18 cellular contexts compared by ENCODE assay signal in the genomic region with DNA sequence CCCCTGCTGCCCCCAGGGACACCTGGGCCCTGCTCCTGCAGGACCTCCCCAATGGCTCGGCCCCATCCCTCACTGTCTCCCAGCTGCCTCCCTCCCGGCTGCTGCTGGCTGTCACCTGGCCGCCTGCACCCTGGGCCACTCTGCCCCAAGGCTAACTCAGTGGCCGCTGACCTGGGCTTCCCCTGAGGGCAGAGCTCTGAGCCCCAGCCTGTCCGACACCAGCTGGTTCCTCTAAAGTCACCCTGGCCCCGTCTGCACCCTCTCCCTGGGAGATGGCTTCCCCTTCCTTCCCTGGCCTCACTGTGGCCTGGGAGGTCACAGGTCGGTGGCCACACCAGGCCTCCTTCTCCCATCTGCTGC. TPM values are rescaled to one million over a fixed set of nuclear protein-coding genes. Genes with fewer than 3 reads are reported as not detected.
DNase-seq lines count a peak whose midpoint lies in the region; ATAC-seq and FAIRE-seq lines count a peak whose summit lies in the region.
"Had no signal": no experiment of that assay in that cellular context is flagged by ENCODE, and none has a peak within 500 bp of the region (broad histone marks: within the 10 kb centered on the region; RNA-seq: fewer than 3 reads in every experiment).

No MANE protein-coding gene starts in this region.

- no peak overlapping the region for H3K4me3 ChIP-seq in BLaER1
- H3K4me3 ChIP-seq in naive thymus-derived CD4-positive, alpha-beta T cell (ENCODE audit: low read length): no peak overlapping the region

- H3K27me3 Mint-ChIP-seq in activated T-cell treated with anti-CD3 and anti-CD28 coated beads, Interleukin-2, amount 50 U/mL, for 24 hours: no peaks in the 10 kb centered on the region
- no peaks in the 10 kb centered on the region for H3K27me3 Mint-ChIP-seq in activated T-helper 17 cell treated with anti-CD3 and anti-CD28 coated beads, Interleukin-2, amount 50 U/mL, for 72 hours
- H3K27me3 Mint-ChIP-seq in naive thymus-derived CD4-positive, alpha-beta T cell: no peaks in the 10 kb centered on the region

- no peaks in the 10 kb centered on the region for H3K9me3 ChIP-seq in BLaER1
- no peaks in the 10 kb centered on the region for H3K9me3 ChIP-seq in naive thymus-derived CD4-positive, alpha-beta T cell (ENCODE audit: control insufficient read depth in 2 of 3, low read length in 3 of 3)

- H3K4me2 ChIP-seq in BLaER1: peak overlapping the region; percentile 47

- H3K36me3 ChIP-seq in BLaER1: peaks cover 33% of the 10 kb centered on the region
- H3K36me3 ChIP-seq in naive thymus-derived CD4-positive, alpha-beta T cell (ENCODE audit: control insufficient read depth in 2 of 3, insufficient read depth in 3 of 3, low read length in 3 of 3): peaks cover 47 to 89% (median 47%) of the 10 kb centered on the region in 3 experiments

- CTCF ChIA-PET in naive thymus-derived CD4-positive, alpha-beta T cell (lab: Charles Lee): interaction anchor here (0.9 to 1.7 kb wide), 2 partner anchors 12 to 27 kb away, joined by 3 to 7 read pairs; no protein-coding TSS in a partner anchor

- no peaks in the 10 kb centered on the region for H3K9me3 Mint-ChIP-seq in activated T-cell treated with anti-CD3 and anti-CD28 coated beads, Interleukin-2, amount 50 U/mL, for 24 hours
- no peaks in the 10 kb centered on the region for H3K9me3 Mint-ChIP-seq in activated T-helper 17 cell treated with anti-CD3 and anti-CD28 coated beads, Interleukin-2, amount 50 U/mL, for 72 hours
- H3K9me3 Mint-ChIP-seq in naive thymus-derived CD4-positive, alpha-beta T cell: peaks cover 0 to 2% (median 0%) of the 10 kb centered on the region in 11 donors
- H3K9me3 Mint-ChIP-seq: HFFc6 had no signal

- no peaks in the 10 kb centered on the region for H3K27me3 ChIP-seq in BLaER1
- H3K27me3 ChIP-seq in naive thymus-derived CD4-positive, alpha-beta T cell (ENCODE audit: control insufficient read depth in 2 of 2, insufficient read depth in 2 of 2, low read length in 2 of 2): no peaks in the 10 kb centered on the region

- no peak for DNase-seq in activated T-cell treated with anti-CD3 and anti-CD28 coated beads, Interleukin-2, amount 50 U/mL, for 24 hours
- DNase-seq in activated T-cell treated with anti-CD3 and anti-CD28 coated beads, Interleukin-2, amount 50 U/mL, for 48 hours: no peak
- DNase-seq in naive thymus-derived CD4-positive, alpha-beta T cell: no peak
- DNase-seq in RCC 7860 (ENCODE audit: low spot score) (no peak), C1 segment of cervical spinal cord (lab: John Stamatoyannopoulos, UW) (no peak), dermis blood vessel endothelial cell (no peak)
- DNase-seq: DMS153; HFFc6; KG1; NCI-H1092; NCI-H1694 treated with DMSO at 0.1 percent for 48 hours; NCI-H345; NCI-H69; NK-92 treated with Interleukin-12 subunit alpha and Interleukin-12 subunit beta, amount 100 ng/mL, for 24 hours; OCI-M1 had no signal

- H3K4me1 ChIP-seq in BLaER1: peaks cover 63% of the 10 kb centered on the region
- H3K4me1 ChIP-seq in naive thymus-derived CD4-positive, alpha-beta T cell (ENCODE audit: control insufficient read depth in 2 of 2, insufficient read depth in 2 of 2, low read length in 2 of 2): peaks cover 4 to 43% of the 10 kb centered on the region in 2 donors

- H4K20me1 ChIP-seq in BLaER1: peaks cover 5% of the 10 kb centered on the region; the same call in 1 of the 2 replicates

- no peak for ATAC-seq in activated T-helper 17 cell treated with anti-CD3 and anti-CD28 coated beads, Interleukin-2, amount 50 U/mL, for 72 hours (replicated peaks)
- peak; percentile 31 for ATAC-seq in naive thymus-derived CD4-positive, alpha-beta T cell

- no peak overlapping the region for H3K27ac ChIP-seq in BLaER1
- H3K27ac ChIP-seq in naive thymus-derived CD4-positive, alpha-beta T cell (ENCODE audit: low read depth, low read length): peak overlapping the region; percentile 69

- FAIRE-seq in RCC 7860 (lab: Jason Lieb, UNC): no peak
- FAIRE-seq: A204.1 had no signal

- peaks cover 42% of the 10 kb centered on the region for H3K4me1 Mint-ChIP-seq in activated T-cell treated with anti-CD3 and anti-CD28 coated beads, Interleukin-2, amount 50 U/mL, for 24 hours (ENCODE audit: low read depth)
- H3K4me1 Mint-ChIP-seq in activated T-helper 17 cell treated with anti-CD3 and anti-CD28 coated beads, Interleukin-2, amount 50 U/mL, for 72 hours: peaks cover 17% of the 10 kb centered on the region
- H3K4me1 Mint-ChIP-seq in naive thymus-derived CD4-positive, alpha-beta T cell: peaks cover 22 to 57% (median 46%) of the 10 kb centered on the region in 7 donors

- no peak overlapping the region for H3K9ac ChIP-seq in BLaER1

- POLR2A ChIA-PET in naive thymus-derived CD4-positive, alpha-beta T cell (lab: Charles Lee): interaction anchor here (0.6 to 17.4 kb wide), 7 partner anchors 9 to 49 kb away, joined by 3 to 569 read pairs (median 6); a partner anchor contains a TSS

- H3K4me3 Mint-ChIP-seq in activated T-cell treated with anti-CD3 and anti-CD28 coated beads, Interleukin-2, amount 50 U/mL, for 24 hours: no peak overlapping the region
- no peak overlapping the region for H3K4me3 Mint-ChIP-seq in activated T-helper 17 cell treated with anti-CD3 and anti-CD28 coated beads, Interleukin-2, amount 50 U/mL, for 72 hours
- H3K4me3 Mint-ChIP-seq in naive thymus-derived CD4-positive, alpha-beta T cell: peak overlapping the region in 1 of 10 donors; percentile 23
- H3K4me3 Mint-ChIP-seq: HFFc6 had no signal

- peaks cover 91% of the 10 kb centered on the region for H3K36me3 Mint-ChIP-seq in activated T-cell treated with anti-CD3 and anti-CD28 coated beads, Interleukin-2, amount 50 U/mL, for 24 hours (ENCODE audit: low read depth)
- peaks cover 95% of the 10 kb centered on the region for H3K36me3 Mint-ChIP-seq in activated T-helper 17 cell treated with anti-CD3 and anti-CD28 coated beads, Interleukin-2, amount 50 U/mL, for 72 hours (ENCODE audit: low read depth)
- H3K36me3 Mint-ChIP-seq in naive thymus-derived CD4-positive, alpha-beta T cell: peaks cover 12 to 47% (median 33%) of the 10 kb centered on the region in 5 donors

- H3K27ac Mint-ChIP-seq in activated T-cell treated with anti-CD3 and anti-CD28 coated beads, Interleukin-2, amount 50 U/mL, for 24 hours: peak overlapping the region; percentile 81
- peak overlapping the region; percentile 58 for H3K27ac Mint-ChIP-seq in activated T-helper 17 cell treated with anti-CD3 and anti-CD28 coated beads, Interleukin-2, amount 50 U/mL, for 72 hours
- H3K27ac Mint-ChIP-seq in naive thymus-derived CD4-positive, alpha-beta T cell: peak overlapping the region in 5 of 9 donors; percentile 54 to 91 (median 76)
- H3K27ac Mint-ChIP-seq: HFFc6 had no signal

- intact Hi-C loops in naive thymus-derived CD4-positive, alpha-beta T cell (cut with micrococcal nuclease): no loop called here

RNA-seq across cellular contexts. Expression of a gene that starts 15.0 kb away (rescaled TPM):
- total RNA-seq in activated T-helper 17 cell treated with anti-CD3 and anti-CD28 coated beads, Interleukin-2, amount 50 U/mL, for 72 hours: 100 to 1,000 TPM; 240 to 302 TPM
- total RNA-seq in naive thymus-derived CD4-positive, alpha-beta T cell: 100 to 1,000 TPM; 280 to 877 (median 371) TPM
- 100 to 1,000 TPM; 459 to 768 TPM for polyA plus RNA-seq in naive thymus-derived CD4-positive, alpha-beta T cell
- total RNA-seq in dermis blood vessel endothelial cell: 0.05 and 0.34 TPM in 2 replicates

RNA-seq across cellular contexts. Expression of a gene that starts 32.2 kb away (rescaled TPM):
- total RNA-seq in activated T-helper 17 cell treated with anti-CD3 and anti-CD28 coated beads, Interleukin-2, amount 50 U/mL, for 72 hours: 10 to 100 TPM; 76.5 to 78.8 TPM
- total RNA-seq in naive thymus-derived CD4-positive, alpha-beta T cell: 100 to 1,000 TPM in 2 of 5 experiments, 10 to 100 TPM in 3; 83.8 to 122 (median 95.6) TPM
- polyA plus RNA-seq in naive thymus-derived CD4-positive, alpha-beta T cell: 10 to 100 TPM; 60.9 to 79.8 TPM
- 505 and 528 TPM in 2 replicates for total RNA-seq in dermis blood vessel endothelial cell

RNA-seq across cellular contexts. Expression of a gene that starts 34.1 kb away (rescaled TPM):
- total RNA-seq in activated T-helper 17 cell treated with anti-CD3 and anti-CD28 coated beads, Interleukin-2, amount 50 U/mL, for 72 hours: 10 to 100 TPM; 28.6 to 56.7 TPM
- total RNA-seq in naive thymus-derived CD4-positive, alpha-beta T cell: 10 to 100 TPM; 17.8 to 46.4 (median 20.6) TPM
- polyA plus RNA-seq in naive thymus-derived CD4-positive, alpha-beta T cell: 10 to 100 TPM; 13.2 to 14.9 TPM
- 24.8 and 32.7 TPM in 2 replicates for total RNA-seq in dermis blood vessel endothelial cell

Comparison
In these comparisons a context has a peak if more than half of its experiments do, and no peak if none do; other contexts are left out.
1. RNA of a gene that starts 15.0 kb away (total RNA-seq): 280 to 877 TPM in naive thymus-derived CD4-positive, alpha-beta T cell and 240 to 302 TPM in activated T-helper 17 cell treated with anti-CD3 and anti-CD28 coated beads, Interleukin-2, amount 50 U/mL, for 72 hours; 0.05 to 0.34 TPM in dermis blood vessel endothelial cell; every median in the first group is over 100 times any median in the second.
2. Peak in every context shown above with its lines, with median percentiles within 50 percentile points of each other: H3K27ac Mint-ChIP-seq.